Comparison of ENCODE assay signal across 1 cellular context in the genomic region with DNA sequence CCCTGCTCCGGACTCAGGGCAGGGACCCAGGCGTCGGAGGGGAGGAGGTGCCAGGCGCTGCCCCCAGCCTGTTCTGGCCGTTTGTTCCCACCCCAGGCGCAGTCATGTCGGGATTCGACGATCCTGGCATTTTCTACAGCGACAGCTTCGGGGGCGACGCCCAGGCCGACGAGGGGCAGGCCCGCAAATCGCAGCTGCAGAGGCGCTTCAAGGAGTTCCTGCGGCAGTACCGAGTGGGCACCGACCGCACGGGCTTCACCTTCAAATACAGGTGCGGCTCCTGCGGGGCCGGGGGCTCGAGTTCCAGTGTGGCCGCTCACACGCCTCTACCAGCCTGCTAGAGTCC.
TF ChIP-seq lines count a peak whose summit lies in the region.

No MANE protein-coding gene starts in this region.

TF ChIP-seq in HepG2, 621 proteins besides CTCF, POLR2A, EP300 and RAD21 (continued from another document and continues in another):
- TF ChIP-seq ZNF138 (CRISPR knock-in tag; IDR thresholded peaks at IDR 0.05; ENCODE audit: low read depth) (no peak), HNRNPK (IDR thresholded peaks at IDR 0.05; ENCODE audit: low read depth, low read length, poor library complexity, severe bottlenecking) (no peak), ZNF274 (CRISPR knock-in tag; IDR thresholded peaks at IDR 0.05) (no peak), ZC3H13 (CRISPR knock-in tag; IDR thresholded peaks at IDR 0.05) (no peak), ZSCAN20 (CRISPR knock-in tag; IDR thresholded peaks at IDR 0.05; ENCODE audit: borderline replicate concordance) (0 out of 2 replicates have a peak, but pooled peaks have one; percentile 8), MEIS1 (CRISPR knock-in tag; IDR thresholded peaks at IDR 0.05; ENCODE audit: borderline replicate concordance) (no peak), GZF1 (CRISPR knock-in tag; IDR thresholded peaks at IDR 0.05) (no peak), CCDC6 (CRISPR knock-in tag; IDR thresholded peaks at IDR 0.05) (no peak), GABPA (IDR thresholded peaks at IDR 0.05; ENCODE audit: low read depth, low read length) (no peak), GABPA (CRISPR knock-in tag; IDR thresholded peaks at IDR 0.05; ENCODE audit: low read depth) (no peak), TBL1XR1 (IDR thresholded peaks at IDR 0.05; ENCODE audit: borderline replicate concordance, low read length, partially characterized antibody) (no peak), U2AF1 (optimal IDR thresholded peaks at IDR 0.05; ENCODE audit: low read depth, low read length) (no peak), HNF1B (CRISPR knock-in tag; IDR thresholded peaks at IDR 0.05) (no peak), ZNF550 (CRISPR knock-in tag; IDR thresholded peaks at IDR 0.05; ENCODE audit: borderline replicate concordance) (no peak), ZNF350 (CRISPR knock-in tag; IDR thresholded peaks at IDR 0.05; ENCODE audit: borderline replicate concordance, low read depth) (no peak), ZNF704 (CRISPR knock-in tag; IDR thresholded peaks at IDR 0.05; ENCODE audit: borderline replicate concordance) (0 out of 2 replicates have a peak, but pooled peaks have one; percentile 28), KLF11 (CRISPR knock-in tag; IDR thresholded peaks at IDR 0.05) (no peak), MXD1 (CRISPR knock-in tag; IDR thresholded peaks at IDR 0.05) (0 out of 2 replicates have a peak, but pooled peaks have one; percentile 6), ASH2L (IDR thresholded peaks at IDR 0.05; ENCODE audit: insufficient read length, low read depth, low read length) (no peak), HNRNPL (IDR thresholded peaks at IDR 0.05; ENCODE audit: low read depth, low read length) (0 out of 2 replicates have a peak, but pooled peaks have one; percentile 10), DBP (CRISPR knock-in tag; IDR thresholded peaks at IDR 0.05; ENCODE audit: not compliant biosample characterization) (no peak), MYNN (CRISPR knock-in tag; IDR thresholded peaks at IDR 0.05; ENCODE audit: low read depth) (no peak), THAP7 (CRISPR knock-in tag; IDR thresholded peaks at IDR 0.05) (no peak), DNMT1 (CRISPR knock-in tag; IDR thresholded peaks at IDR 0.05) (0 out of 2 replicates have a peak, but pooled peaks have one; percentile 36), RBM39 (IDR thresholded peaks at IDR 0.05; ENCODE audit: low read depth, low read length, poor library complexity, severe bottlenecking) (no peak), ZBTB25 (CRISPR knock-in tag; IDR thresholded peaks at IDR 0.05) (no peak), SMAD1 (CRISPR knock-in tag; IDR thresholded peaks at IDR 0.05; ENCODE audit: borderline replicate concordance, low read depth) (no peak), CCAR2 (optimal IDR thresholded peaks at IDR 0.05; ENCODE audit: low read depth, low read length) (no peak), BRD4 (CRISPR knock-in tag; IDR thresholded peaks at IDR 0.05) (no peak), RFX1 (IDR thresholded peaks at IDR 0.05) (no peak), ZNF644 (CRISPR knock-in tag; IDR thresholded peaks at IDR 0.05; ENCODE audit: low read depth) (no peak), KAT2B (IDR thresholded peaks at IDR 0.05; ENCODE audit: borderline replicate concordance, low read depth, low read length) (no peak), ZNF547 (CRISPR knock-in tag; IDR thresholded peaks at IDR 0.05) (0 out of 2 replicates have a peak, but pooled peaks have one; percentile 25), ZGPAT (CRISPR knock-in tag; IDR thresholded peaks at IDR 0.05) (no peak), ZNF761 (CRISPR knock-in tag; conservative IDR thresholded peaks at IDR 0.05) (no peak), RBFOX2 (IDR thresholded peaks at IDR 0.05; ENCODE audit: low read depth, low read length) (peak; percentile 44; the same call in 1 of the 2 replicates)
- TF ChIP-seq, protein P1, sequence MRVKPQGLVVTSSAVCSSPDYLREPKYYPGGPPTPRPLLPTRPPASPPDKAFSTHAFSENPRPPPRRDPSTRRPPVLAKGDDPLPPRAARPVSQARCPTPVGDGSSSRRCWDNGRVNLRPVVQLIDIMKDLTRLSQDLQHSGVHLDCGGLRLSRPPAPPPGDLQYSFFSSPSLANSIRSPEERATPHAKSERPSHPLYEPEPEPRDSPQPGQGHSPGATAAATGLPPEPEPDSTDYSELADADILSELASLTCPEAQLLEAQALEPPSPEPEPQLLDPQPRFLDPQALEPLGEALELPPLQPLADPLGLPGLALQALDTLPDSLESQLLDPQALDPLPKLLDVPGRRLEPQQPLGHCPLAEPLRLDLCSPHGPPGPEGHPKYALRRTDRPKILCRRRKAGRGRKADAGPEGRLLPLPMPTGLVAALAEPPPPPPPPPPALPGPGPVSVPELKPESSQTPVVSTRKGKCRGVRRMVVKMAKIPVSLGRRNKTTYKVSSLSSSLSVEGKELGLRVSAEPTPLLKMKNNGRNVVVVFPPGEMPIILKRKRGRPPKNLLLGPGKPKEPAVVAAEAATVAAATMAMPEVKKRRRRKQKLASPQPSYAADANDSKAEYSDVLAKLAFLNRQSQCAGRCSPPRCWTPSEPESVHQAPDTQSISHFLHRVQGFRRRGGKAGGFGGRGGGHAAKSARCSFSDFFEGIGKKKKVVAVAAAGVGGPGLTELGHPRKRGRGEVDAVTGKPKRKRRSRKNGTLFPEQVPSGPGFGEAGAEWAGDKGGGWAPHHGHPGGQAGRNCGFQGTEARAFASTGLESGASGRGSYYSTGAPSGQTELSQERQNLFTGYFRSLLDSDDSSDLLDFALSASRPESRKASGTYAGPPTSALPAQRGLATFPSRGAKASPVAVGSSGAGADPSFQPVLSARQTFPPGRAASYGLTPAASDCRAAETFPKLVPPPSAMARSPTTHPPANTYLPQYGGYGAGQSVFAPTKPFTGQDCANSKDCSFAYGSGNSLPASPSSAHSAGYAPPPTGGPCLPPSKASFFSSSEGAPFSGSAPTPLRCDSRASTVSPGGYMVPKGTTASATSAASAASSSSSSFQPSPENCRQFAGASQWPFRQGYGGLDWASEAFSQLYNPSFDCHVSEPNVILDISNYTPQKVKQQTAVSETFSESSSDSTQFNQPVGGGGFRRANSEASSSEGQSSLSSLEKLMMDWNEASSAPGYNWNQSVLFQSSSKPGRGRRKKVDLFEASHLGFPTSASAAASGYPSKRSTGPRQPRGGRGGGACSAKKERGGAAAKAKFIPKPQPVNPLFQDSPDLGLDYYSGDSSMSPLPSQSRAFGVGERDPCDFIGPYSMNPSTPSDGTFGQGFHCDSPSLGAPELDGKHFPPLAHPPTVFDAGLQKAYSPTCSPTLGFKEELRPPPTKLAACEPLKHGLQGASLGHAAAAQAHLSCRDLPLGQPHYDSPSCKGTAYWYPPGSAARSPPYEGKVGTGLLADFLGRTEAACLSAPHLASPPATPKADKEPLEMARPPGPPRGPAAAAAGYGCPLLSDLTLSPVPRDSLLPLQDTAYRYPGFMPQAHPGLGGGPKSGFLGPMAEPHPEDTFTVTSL (CRISPR knock-in tag; IDR thresholded peaks at IDR 0.05; ENCODE audit: borderline replicate concordance) = no peak
- TF ChIP-seq, protein P2, sequence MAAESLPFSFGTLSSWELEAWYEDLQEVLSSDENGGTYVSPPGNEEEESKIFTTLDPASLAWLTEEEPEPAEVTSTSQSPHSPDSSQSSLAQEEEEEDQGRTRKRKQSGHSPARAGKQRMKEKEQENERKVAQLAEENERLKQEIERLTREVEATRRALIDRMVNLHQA (CRISPR knock-in tag; IDR thresholded peaks at IDR 0.05) = no peak
- TF ChIP-seq, protein P3, sequence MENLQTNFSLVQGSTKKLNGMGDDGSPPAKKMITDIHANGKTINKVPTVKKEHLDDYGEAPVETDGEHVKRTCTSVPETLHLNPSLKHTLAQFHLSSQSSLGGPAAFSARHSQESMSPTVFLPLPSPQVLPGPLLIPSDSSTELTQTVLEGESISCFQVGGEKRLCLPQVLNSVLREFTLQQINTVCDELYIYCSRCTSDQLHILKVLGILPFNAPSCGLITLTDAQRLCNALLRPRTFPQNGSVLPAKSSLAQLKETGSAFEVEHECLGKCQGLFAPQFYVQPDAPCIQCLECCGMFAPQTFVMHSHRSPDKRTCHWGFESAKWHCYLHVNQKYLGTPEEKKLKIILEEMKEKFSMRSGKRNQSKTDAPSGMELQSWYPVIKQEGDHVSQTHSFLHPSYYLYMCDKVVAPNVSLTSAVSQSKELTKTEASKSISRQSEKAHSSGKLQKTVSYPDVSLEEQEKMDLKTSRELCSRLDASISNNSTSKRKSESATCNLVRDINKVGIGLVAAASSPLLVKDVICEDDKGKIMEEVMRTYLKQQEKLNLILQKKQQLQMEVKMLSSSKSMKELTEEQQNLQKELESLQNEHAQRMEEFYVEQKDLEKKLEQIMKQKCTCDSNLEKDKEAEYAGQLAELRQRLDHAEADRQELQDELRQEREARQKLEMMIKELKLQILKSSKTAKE (CRISPR knock-in tag; IDR thresholded peaks at IDR 0.05; ENCODE audit: borderline replicate concordance) = no peak
- TF ChIP-seq, protein P4, sequence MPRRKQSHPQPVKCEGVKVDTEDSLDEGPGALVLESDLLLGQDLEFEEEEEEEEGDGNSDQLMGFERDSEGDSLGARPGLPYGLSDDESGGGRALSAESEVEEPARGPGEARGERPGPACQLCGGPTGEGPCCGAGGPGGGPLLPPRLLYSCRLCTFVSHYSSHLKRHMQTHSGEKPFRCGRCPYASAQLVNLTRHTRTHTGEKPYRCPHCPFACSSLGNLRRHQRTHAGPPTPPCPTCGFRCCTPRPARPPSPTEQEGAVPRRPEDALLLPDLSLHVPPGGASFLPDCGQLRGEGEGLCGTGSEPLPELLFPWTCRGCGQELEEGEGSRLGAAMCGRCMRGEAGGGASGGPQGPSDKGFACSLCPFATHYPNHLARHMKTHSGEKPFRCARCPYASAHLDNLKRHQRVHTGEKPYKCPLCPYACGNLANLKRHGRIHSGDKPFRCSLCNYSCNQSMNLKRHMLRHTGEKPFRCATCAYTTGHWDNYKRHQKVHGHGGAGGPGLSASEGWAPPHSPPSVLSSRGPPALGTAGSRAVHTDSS (CRISPR knock-in tag; conservative IDR thresholded peaks at IDR 0.05) = no peak
